In genomic region chr5:914612-915011, GRCh38 we compare ENCODE assay signal across 15 cellular contexts.
"Had no signal": no experiment of that assay in that cellular context is flagged by ENCODE, and none has a peak within 500 bp of the region (broad histone marks: within the 10 kb centered on the region; RNA-seq: fewer than 3 reads in every experiment).

No MANE protein-coding gene starts in this region.

- H3K4me3 ChIP-seq: heart left ventricle, right atrium auricular region had no signal

- H3K27me3 ChIP-seq: heart left ventricle, neutrophil, right atrium auricular region had no signal

- H3K36me3 ChIP-seq: heart left ventricle, right atrium auricular region had no signal

- H3K27ac Mint-ChIP-seq: naive thymus-derived CD4-positive, alpha-beta T cell had no signal

- FAIRE-seq: colon, small intestine had no signal

- H3K27me3 Mint-ChIP-seq: naive thymus-derived CD4-positive, alpha-beta T cell had no signal

- DNase-seq: dermis blood vessel endothelial cell; foreskin melanocyte; heart left ventricle; hippocampal formation; kidney glomerular epithelial cell; mammary epithelial cell; naive thymus-derived CD4-positive, alpha-beta T cell; small intestine; stimulated activated CD4-positive, alpha-beta T cell treated with anti-CD3 and anti-CD28 coated beads, Interleukin-12 subunit alpha, Interleukin-12 subunit beta, amount 100 ng/mL, for 4 hours; stimulated activated naive CD4-positive, alpha-beta T cell treated with Interleukin-2 at 50 U/mL for 16 hours; trophoblast cell had no signal

- H3K27ac ChIP-seq: heart left ventricle, neutrophil, right atrium auricular region had no signal

- ATAC-seq: heart left ventricle; left lobe of liver; naive thymus-derived CD4-positive, alpha-beta T cell had no signal

- H3K4me1 ChIP-seq: heart left ventricle had no signal

- H3K9me3 Mint-ChIP-seq: naive thymus-derived CD4-positive, alpha-beta T cell had no signal

- H3K4me3 Mint-ChIP-seq: naive thymus-derived CD4-positive, alpha-beta T cell had no signal

- H3K9me3 ChIP-seq: neutrophil, right atrium auricular region had no signal
